8 cellular contexts compared by ENCODE assay signal in the genomic region with DNA sequence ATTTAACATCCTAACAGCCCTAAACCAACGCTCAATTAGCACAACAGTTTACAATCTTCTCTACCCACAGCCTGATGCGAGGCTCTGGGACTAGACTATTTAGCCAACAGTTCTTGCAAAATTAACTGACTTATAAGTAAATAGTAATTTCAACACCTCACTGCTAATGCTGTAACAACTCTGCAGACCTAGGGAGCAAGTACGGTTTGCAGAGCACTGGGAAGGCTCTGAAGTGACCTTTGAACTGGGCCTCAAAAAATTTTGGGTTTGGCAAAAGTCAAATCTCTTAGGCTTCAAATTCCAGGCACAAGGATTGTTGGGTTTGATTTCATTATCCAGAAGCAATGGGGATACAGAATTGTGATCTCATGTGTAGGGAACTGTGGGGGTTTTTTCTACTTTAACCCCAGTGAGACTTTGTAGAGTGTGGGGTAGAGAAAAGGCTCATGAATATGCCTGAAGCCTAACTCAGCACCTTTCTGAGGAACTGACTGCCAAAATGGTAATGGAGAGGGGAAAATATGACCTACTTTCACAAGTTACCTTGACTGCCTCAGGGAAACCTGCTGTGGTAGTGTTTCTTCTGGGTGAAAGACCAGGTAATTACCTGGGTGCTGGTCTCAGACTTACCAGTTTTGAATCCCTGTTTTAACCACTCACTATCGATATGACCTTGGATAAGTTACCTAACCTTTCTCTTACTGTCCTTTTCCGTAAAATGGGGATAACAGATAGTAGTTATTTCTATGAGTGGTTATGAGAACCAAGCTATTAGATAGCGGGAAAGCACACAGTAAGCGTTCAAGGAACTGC. TPM values are rescaled to one million over a fixed set of nuclear protein-coding genes. Genes with fewer than 3 reads are reported as not detected.
DNase-seq lines count a peak whose midpoint lies in the region; ATAC-seq and TF ChIP-seq lines count a peak whose summit lies in the region.

No MANE protein-coding gene starts in this region.

- H3K27me3 ChIP-seq in Caco-2 (replicated peaks; ENCODE audit: control insufficient read depth, insufficient read depth, low read length) (no peaks in the 10 kb centered on the region), dorsolateral prefrontal cortex (no peaks in the 10 kb centered on the region), neutrophil (no peaks in the 10 kb centered on the region)

- H3K36me3 ChIP-seq in Caco-2 (ENCODE audit: control insufficient read depth, insufficient read depth, low read length) (peaks cover 2% of the 10 kb centered on the region; the same call in 1 of the 2 replicates), neutrophil (peaks cover 14% of the 10 kb centered on the region)

- peaks cover 25% of the 10 kb centered on the region for H3K4me1 Mint-ChIP-seq in Caco-2 (ENCODE audit: low read depth, unreplicated experiment)

- ATAC-seq in GM18498 (IDR thresholded peaks at IDR 0.05; ENCODE audit: unreplicated experiment) (no peak), HG03342 (IDR thresholded peaks at IDR 0.05; ENCODE audit: unreplicated experiment) (no peak)

- peaks cover 59% of the 10 kb centered on the region for H3K36me3 Mint-ChIP-seq in Caco-2 (ENCODE audit: insufficient read depth, unreplicated experiment)

- H3K4me3 ChIP-seq in Caco-2 (ENCODE audit: low read depth, low read length) (no peak overlapping the region; the same call in 1 of the 2 replicates), dorsolateral prefrontal cortex (peak overlapping the region; percentile 58 to 100 (median 79)), neutrophil (ENCODE audit: low read depth in 1 of 2, low read length in 1 of 2) (peak overlapping the region; percentile 68 to 87)

- H3K4me3 Mint-ChIP-seq in Caco-2 (ENCODE audit: unreplicated experiment): peak overlapping the region; percentile 92

- H3K9me3 Mint-ChIP-seq in Caco-2 (ENCODE audit: unreplicated experiment): no peaks in the 10 kb centered on the region

- intact Hi-C loops in Caco-2 (cut with micrococcal nuclease; ENCODE audit: unreplicated experiment) (no loop called here), dorsolateral prefrontal cortex (cut with DNase I) (loop anchor here (2.0 kb wide), 2 partner anchors 70 to 106 kb away; a partner anchor contains a TSS)

- TF ChIP-seq CTCF in Caco-2 (IDR thresholded peaks at IDR 0.05; ENCODE audit: insufficient read depth in 1 of 2, low read depth in 1 of 2, low read length in 1 of 2, severe bottlenecking in 1 of 2, unreplicated experiment in 1 of 2) (no peak), dorsolateral prefrontal cortex (IDR thresholded peaks at IDR 0.05 in 54 of 56, conservative IDR thresholded peaks at IDR 0.05 in 2 of 56; ENCODE audit: low read depth in 1 of 56, partially characterized antibody in 56 of 56) (no peak), neutrophil (IDR thresholded peaks at IDR 0.05) (no peak), GM10248 (IDR thresholded peaks at IDR 0.05; ENCODE audit: control extremely low read depth, extremely low read depth, low read depth, missing control alignments) (no peak)

- BruUV-seq in Caco-2 (replicated peaks; lab: Mats Ljungman, UMichigan): TSS peak; percentile 94

- no peaks in the 10 kb centered on the region for H3K27me3 Mint-ChIP-seq in Caco-2 (ENCODE audit: insufficient read depth, unreplicated experiment)

- H3K27ac ChIP-seq in dorsolateral prefrontal cortex (peak overlapping the region; percentile 66 to 100 (median 97)), neutrophil (peak overlapping the region; percentile 89)

- peaks cover 15% of the 10 kb centered on the region for H3K4me1 ChIP-seq in Caco-2
- H3K4me1 ChIP-seq in neutrophil (ENCODE audit: control insufficient read depth in 1 of 2, insufficient read depth in 1 of 2, low read depth in 1 of 2, low read length in 1 of 2): peaks cover 33 to 43% of the 10 kb centered on the region in 2 experiments

- DNase-seq in Caco-2 (no peak), NOMO-1 treated with DMSO at 0.1 percent for 48 hours (lab: John Stamatoyannopoulos, UW; ENCODE audit: unreplicated experiment) (peak; percentile 85), dorsolateral prefrontal cortex (no peak), GM10248 (ENCODE audit: extremely low spot score) (no peak), foreskin melanocyte (no peak)

- peak overlapping the region; percentile 94 for H3K27ac Mint-ChIP-seq in Caco-2 (ENCODE audit: unreplicated experiment)

- POLR2A ChIA-PET in Caco-2 (lab: Charles Lee) (interaction anchor here (0.6 to 1.2 kb wide), 7 partner anchors 22 to 1003 kb away, joined by 3 to 8 read pairs (median 4); a partner anchor contains a TSS), GM10248 (lab: Yijun Ruan, JAX) (interaction anchor here (0.6 to 2.5 kb wide), 7 partner anchors 10 to 157 kb away, joined by 3 to 13 read pairs (median 4); a partner anchor contains a TSS)

- H3K9me3 ChIP-seq in Caco-2 (no peaks in the 10 kb centered on the region), neutrophil (no peaks in the 10 kb centered on the region)

- CTCF ChIA-PET in Caco-2 (lab: Charles Lee): interaction anchor here (1.0 kb wide), 1 partner anchor 36 kb away, joined by 6 read pairs; no protein-coding TSS in a partner anchor
- CTCF ChIA-PET in GM10248 (lab: Yijun Ruan, JAX): interaction anchor here (0.9 to 3.4 kb wide), 4 partner anchors 23 to 70 kb away, joined by 3 to 11 read pairs (median 4); a partner anchor contains a TSS

RNA-seq across cellular contexts. Expression of a gene that starts 0.9 kb away (rescaled TPM):
- total RNA-seq in Caco-2 (2022) (33.2 and 35.0 TPM in 2 replicates), dorsolateral prefrontal cortex (10 to 100 TPM; 22.6 to 39.3 (median 29.4) TPM)

RNA-seq across cellular contexts. Expression of a gene that starts 21.8 kb away (rescaled TPM):
- total RNA-seq in Caco-2 (2022): 3.7 and 3.9 TPM in 2 replicates
- 10 to 100 TPM in 96 of 120 experiments, 1 to 10 TPM in 24; 5.1 to 21.3 (median 11.9) TPM for total RNA-seq in dorsolateral prefrontal cortex

RNA-seq across cellular contexts. Expression of a gene that starts 26.9 kb away (rescaled TPM):
- total RNA-seq in Caco-2 (2022) (3.4 and 3.5 TPM in 2 replicates), dorsolateral prefrontal cortex (1 to 10 TPM; 2.6 to 6.6 (median 4.1) TPM)

RNA-seq across cellular contexts. Expression of a gene that starts 30.3 kb away (rescaled TPM):
- not detected in 2 replicates for total RNA-seq in Caco-2 (2022)
- under 1 TPM in 2 of 120 experiments, not detected in 118; 0.35 to 0.43 TPM for total RNA-seq in dorsolateral prefrontal cortex

RNA-seq across cellular contexts. Expression of a gene that starts 43.6 kb away (rescaled TPM):
- total RNA-seq in Caco-2 (2022): 11.5 and 12.0 TPM in 2 replicates
- total RNA-seq in dorsolateral prefrontal cortex: 10 to 100 TPM; 16.0 to 39.7 (median 25.8) TPM
